Comparison of ENCODE assay signal across 1 cellular context in genomic region chr15:89089316-89090230, GRCh38.
TF ChIP-seq lines count a peak whose summit lies in the region.

No MANE protein-coding gene starts in this region.

TF ChIP-seq in GM23338, 12 proteins besides CTCF, POLR2A, EP300 and RAD21 (continued from another document):
- no peak for TF ChIP-seq ZNF462 (CRISPR knock-in tag; IDR thresholded peaks at IDR 0.05)
- TF ChIP-seq, protein P1, sequence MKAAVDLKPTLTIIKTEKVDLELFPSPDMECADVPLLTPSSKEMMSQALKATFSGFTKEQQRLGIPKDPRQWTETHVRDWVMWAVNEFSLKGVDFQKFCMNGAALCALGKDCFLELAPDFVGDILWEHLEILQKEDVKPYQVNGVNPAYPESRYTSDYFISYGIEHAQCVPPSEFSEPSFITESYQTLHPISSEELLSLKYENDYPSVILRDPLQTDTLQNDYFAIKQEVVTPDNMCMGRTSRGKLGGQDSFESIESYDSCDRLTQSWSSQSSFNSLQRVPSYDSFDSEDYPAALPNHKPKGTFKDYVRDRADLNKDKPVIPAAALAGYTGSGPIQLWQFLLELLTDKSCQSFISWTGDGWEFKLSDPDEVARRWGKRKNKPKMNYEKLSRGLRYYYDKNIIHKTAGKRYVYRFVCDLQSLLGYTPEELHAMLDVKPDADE (IDR thresholded peaks at IDR 0.05): no peak
- TF ChIP-seq CREB1 (CRISPR knock-in tag; IDR thresholded peaks at IDR 0.05; ENCODE audit: low read depth): no peak
- TF ChIP-seq ZNF331 (CRISPR knock-in tag; IDR thresholded peaks at IDR 0.05; ENCODE audit: low read depth): no peak
